1 cellular context compared by ENCODE assay signal in the genomic region with DNA sequence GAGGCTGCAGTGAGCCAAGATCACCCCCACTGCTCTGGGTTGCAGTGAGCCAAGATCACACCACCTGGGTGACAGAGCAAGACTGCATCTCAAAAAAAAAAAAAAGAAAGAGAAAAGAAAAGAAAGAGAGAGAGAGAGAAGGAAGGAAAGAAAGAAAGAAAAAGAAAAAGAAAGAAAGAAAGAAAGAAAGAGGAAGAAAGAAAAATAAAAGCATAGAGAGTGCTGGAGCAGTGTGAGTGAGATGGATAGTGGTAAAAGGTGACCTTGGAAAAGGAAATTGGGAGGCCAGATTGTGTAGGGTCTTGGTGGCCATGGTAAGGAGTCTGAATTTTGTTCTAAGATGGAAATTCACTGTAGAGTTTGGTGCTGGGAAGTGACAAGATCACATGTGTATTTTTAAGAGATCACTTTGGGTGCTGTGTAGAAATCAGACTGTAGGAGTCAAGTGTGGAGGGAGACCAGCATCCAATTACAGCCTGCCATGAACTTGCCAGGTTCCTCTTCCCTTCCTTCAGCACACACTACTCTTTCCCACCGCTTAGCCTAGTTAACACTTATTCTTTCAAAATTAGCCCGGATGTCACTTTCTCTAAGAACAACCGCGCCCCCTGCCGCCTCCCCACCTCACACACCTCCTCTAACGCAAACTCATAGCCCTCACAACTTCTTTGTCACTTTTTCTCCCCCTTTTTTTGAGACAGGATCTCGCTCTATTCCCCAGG.
TF ChIP-seq lines count a peak whose summit lies in the region.

No MANE protein-coding gene starts in this region.

TF ChIP-seq in HepG2, 621 proteins besides CTCF, POLR2A, EP300 and RAD21 (continued from another document and continues in another):
- TF ChIP-seq, protein P1, sequence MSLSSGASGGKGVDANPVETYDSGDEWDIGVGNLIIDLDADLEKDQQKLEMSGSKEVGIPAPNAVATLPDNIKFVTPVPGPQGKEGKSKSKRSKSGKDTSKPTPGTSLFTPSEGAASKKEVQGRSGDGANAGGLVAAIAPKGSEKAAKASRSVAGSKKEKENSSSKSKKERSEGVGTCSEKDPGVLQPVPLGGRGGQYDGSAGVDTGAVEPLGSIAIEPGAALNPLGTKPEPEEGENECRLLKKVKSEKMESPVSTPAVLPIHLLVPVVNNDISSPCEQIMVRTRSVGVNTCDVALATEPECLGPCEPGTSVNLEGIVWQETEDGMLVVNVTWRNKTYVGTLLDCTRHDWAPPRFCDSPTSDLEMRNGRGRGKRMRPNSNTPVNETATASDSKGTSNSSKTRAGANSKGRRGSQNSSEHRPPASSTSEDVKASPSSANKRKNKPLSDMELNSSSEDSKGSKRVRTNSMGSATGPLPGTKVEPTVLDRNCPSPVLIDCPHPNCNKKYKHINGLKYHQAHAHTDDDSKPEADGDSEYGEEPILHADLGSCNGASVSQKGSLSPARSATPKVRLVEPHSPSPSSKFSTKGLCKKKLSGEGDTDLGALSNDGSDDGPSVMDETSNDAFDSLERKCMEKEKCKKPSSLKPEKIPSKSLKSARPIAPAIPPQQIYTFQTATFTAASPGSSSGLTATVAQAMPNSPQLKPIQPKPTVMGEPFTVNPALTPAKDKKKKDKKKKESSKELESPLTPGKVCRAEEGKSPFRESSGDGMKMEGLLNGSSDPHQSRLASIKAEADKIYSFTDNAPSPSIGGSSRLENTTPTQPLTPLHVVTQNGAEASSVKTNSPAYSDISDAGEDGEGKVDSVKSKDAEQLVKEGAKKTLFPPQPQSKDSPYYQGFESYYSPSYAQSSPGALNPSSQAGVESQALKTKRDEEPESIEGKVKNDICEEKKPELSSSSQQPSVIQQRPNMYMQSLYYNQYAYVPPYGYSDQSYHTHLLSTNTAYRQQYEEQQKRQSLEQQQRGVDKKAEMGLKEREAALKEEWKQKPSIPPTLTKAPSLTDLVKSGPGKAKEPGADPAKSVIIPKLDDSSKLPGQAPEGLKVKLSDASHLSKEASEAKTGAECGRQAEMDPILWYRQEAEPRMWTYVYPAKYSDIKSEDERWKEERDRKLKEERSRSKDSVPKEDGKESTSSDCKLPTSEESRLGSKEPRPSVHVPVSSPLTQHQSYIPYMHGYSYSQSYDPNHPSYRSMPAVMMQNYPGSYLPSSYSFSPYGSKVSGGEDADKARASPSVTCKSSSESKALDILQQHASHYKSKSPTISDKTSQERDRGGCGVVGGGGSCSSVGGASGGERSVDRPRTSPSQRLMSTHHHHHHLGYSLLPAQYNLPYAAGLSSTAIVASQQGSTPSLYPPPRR (CRISPR knock-in tag; IDR thresholded peaks at IDR 0.05; ENCODE audit: borderline replicate concordance), result no peak
- TF ChIP-seq JUNB (CRISPR knock-in tag; IDR thresholded peaks at IDR 0.05; ENCODE audit: borderline replicate concordance), result 0 out of 2 replicates have a peak, but pooled peaks have one; percentile 21
- no peak for TF ChIP-seq ZHX1 (CRISPR knock-in tag; IDR thresholded peaks at IDR 0.05; ENCODE audit: low read depth)
- 0 out of 2 replicates have a peak, but pooled peaks have one; percentile 25 for TF ChIP-seq ZFP36L1 (CRISPR knock-in tag; IDR thresholded peaks at IDR 0.05)
- peak; percentile 52 for TF ChIP-seq STAG1 (CRISPR knock-in tag; IDR thresholded peaks at IDR 0.05)
- TF ChIP-seq ZNF180 (CRISPR knock-in tag; IDR thresholded peaks at IDR 0.05; ENCODE audit: borderline replicate concordance, low read depth), result no peak
- no peak for TF ChIP-seq ZNF841 (CRISPR knock-in tag; IDR thresholded peaks at IDR 0.05; ENCODE audit: borderline replicate concordance)
- no peak for TF ChIP-seq PRMT3 (CRISPR knock-in tag; IDR thresholded peaks at IDR 0.05; ENCODE audit: borderline replicate concordance, low read depth)
- TF ChIP-seq NR2F6 (IDR thresholded peaks at IDR 0.05), result no peak
- no peak for TF ChIP-seq NR2F6 (CRISPR knock-in tag; IDR thresholded peaks at IDR 0.05)
- no peak for TF ChIP-seq POGZ (CRISPR knock-in tag; IDR thresholded peaks at IDR 0.05)
- TF ChIP-seq HOXD1 (CRISPR knock-in tag; IDR thresholded peaks at IDR 0.05), result no peak
- no peak for TF ChIP-seq IKZF4 (CRISPR knock-in tag; IDR thresholded peaks at IDR 0.05; ENCODE audit: borderline replicate concordance, low read depth, not compliant biosample characterization)
- no peak for TF ChIP-seq ZNF331 (CRISPR knock-in tag; IDR thresholded peaks at IDR 0.05)
- no peak for TF ChIP-seq PITX1 (CRISPR knock-in tag; IDR thresholded peaks at IDR 0.05)
- no peak for TF ChIP-seq ZNF3 (CRISPR knock-in tag; IDR thresholded peaks at IDR 0.05)
- no peak for TF ChIP-seq ZBTB38 (CRISPR knock-in tag; IDR thresholded peaks at IDR 0.05)
- no peak for TF ChIP-seq ZZZ3 (CRISPR knock-in tag; IDR thresholded peaks at IDR 0.05; ENCODE audit: borderline replicate concordance)
- no peak for TF ChIP-seq THRA (CRISPR knock-in tag; IDR thresholded peaks at IDR 0.05; ENCODE audit: borderline replicate concordance)
- TF ChIP-seq ZNF263 (CRISPR knock-in tag; IDR thresholded peaks at IDR 0.05), result no peak
- TF ChIP-seq ZNF839 (CRISPR knock-in tag; IDR thresholded peaks at IDR 0.05; ENCODE audit: borderline replicate concordance), result no peak
- no peak for TF ChIP-seq NRL (CRISPR knock-in tag; IDR thresholded peaks at IDR 0.05; ENCODE audit: borderline replicate concordance)
- no peak for TF ChIP-seq ZNF777 (CRISPR knock-in tag; IDR thresholded peaks at IDR 0.05)
- no peak for TF ChIP-seq CC2D1A (CRISPR knock-in tag; IDR thresholded peaks at IDR 0.05)
- TF ChIP-seq ZNF160 (CRISPR knock-in tag; IDR thresholded peaks at IDR 0.05), result no peak
- no peak for TF ChIP-seq MAFG (CRISPR knock-in tag; IDR thresholded peaks at IDR 0.05)
- TF ChIP-seq ZNF276 (CRISPR knock-in tag; IDR thresholded peaks at IDR 0.05; ENCODE audit: low read depth), result no peak
- TF ChIP-seq NKX3-1 (CRISPR knock-in tag; IDR thresholded peaks at IDR 0.05), result no peak
- TF ChIP-seq, protein P2, sequence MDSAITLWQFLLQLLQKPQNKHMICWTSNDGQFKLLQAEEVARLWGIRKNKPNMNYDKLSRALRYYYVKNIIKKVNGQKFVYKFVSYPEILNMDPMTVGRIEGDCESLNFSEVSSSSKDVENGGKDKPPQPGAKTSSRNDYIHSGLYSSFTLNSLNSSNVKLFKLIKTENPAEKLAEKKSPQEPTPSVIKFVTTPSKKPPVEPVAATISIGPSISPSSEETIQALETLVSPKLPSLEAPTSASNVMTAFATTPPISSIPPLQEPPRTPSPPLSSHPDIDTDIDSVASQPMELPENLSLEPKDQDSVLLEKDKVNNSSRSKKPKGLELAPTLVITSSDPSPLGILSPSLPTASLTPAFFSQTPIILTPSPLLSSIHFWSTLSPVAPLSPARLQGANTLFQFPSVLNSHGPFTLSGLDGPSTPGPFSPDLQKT (CRISPR knock-in tag; IDR thresholded peaks at IDR 0.05; ENCODE audit: borderline replicate concordance), result no peak
- TF ChIP-seq, protein P3, sequence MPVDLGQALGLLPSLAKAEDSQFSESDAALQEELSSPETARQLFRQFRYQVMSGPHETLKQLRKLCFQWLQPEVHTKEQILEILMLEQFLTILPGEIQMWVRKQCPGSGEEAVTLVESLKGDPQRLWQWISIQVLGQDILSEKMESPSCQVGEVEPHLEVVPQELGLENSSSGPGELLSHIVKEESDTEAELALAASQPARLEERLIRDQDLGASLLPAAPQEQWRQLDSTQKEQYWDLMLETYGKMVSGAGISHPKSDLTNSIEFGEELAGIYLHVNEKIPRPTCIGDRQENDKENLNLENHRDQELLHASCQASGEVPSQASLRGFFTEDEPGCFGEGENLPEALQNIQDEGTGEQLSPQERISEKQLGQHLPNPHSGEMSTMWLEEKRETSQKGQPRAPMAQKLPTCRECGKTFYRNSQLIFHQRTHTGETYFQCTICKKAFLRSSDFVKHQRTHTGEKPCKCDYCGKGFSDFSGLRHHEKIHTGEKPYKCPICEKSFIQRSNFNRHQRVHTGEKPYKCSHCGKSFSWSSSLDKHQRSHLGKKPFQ (CRISPR knock-in tag; IDR thresholded peaks at IDR 0.05; ENCODE audit: insufficient replicate concordance), result no peak
- no peak for TF ChIP-seq PAX8 (CRISPR knock-in tag; IDR thresholded peaks at IDR 0.05; ENCODE audit: borderline replicate concordance)
- no peak for TF ChIP-seq ZNF367 (CRISPR knock-in tag; IDR thresholded peaks at IDR 0.05; ENCODE audit: borderline replicate concordance)
- no peak for TF ChIP-seq DZIP1 (CRISPR knock-in tag; IDR thresholded peaks at IDR 0.05)
- TF ChIP-seq, protein P4, sequence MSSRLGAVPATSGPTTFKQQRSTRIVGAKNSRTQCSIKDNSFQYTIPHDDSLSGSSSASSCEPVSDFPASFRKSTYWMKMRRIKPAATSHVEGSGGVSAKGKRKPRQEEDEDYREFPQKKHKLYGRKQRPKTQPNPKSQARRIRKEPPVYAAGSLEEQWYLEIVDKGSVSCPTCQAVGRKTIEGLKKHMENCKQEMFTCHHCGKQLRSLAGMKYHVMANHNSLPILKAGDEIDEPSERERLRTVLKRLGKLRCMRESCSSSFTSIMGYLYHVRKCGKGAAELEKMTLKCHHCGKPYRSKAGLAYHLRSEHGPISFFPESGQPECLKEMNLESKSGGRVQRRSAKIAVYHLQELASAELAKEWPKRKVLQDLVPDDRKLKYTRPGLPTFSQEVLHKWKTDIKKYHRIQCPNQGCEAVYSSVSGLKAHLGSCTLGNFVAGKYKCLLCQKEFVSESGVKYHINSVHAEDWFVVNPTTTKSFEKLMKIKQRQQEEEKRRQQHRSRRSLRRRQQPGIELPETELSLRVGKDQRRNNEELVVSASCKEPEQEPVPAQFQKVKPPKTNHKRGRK (CRISPR knock-in tag; IDR thresholded peaks at IDR 0.05), result peak; percentile 86; the same call in 1 of the 2 replicates
- no peak for TF ChIP-seq ZNF513 (CRISPR knock-in tag; conservative IDR thresholded peaks at IDR 0.05)
- TF ChIP-seq BORCS8-MEF2B (CRISPR knock-in tag; IDR thresholded peaks at IDR 0.05), result no peak
